In the genomic region with DNA sequence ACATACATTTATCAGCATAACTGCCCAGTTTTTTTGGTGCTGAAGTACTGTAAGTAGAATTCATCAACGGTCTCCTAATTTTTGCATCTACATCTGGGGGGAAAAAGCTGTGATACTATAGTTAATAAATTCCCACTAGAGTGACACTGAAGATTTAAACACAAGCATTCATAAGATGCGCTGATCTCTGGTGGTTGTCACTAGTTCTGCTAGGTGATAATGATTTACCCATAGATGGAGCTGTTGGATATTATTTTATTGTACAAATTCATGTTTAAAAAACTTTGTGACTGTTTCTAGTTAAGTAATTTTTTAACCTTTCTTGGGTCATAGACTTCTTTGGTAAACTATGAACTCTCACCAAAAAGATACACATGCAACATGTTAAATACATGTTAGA, we compare ENCODE assay signal across 12 cellular contexts.
A peak's percentile ranks its signal among the peaks of the same experiment; 100 is the strongest.
DNase-seq lines count a peak whose midpoint lies in the region; ATAC-seq and TF ChIP-seq lines count a peak whose summit lies in the region.
"Had no signal": no experiment of that assay in that cellular context is flagged by ENCODE, and none has a peak within 500 bp of the region (broad histone marks: within the 10 kb centered on the region; RNA-seq: fewer than 3 reads in every experiment).

No MANE protein-coding gene starts in this region.

- 65 to 73% methylated on average over 2 of the region's 2 CpGs for WGBS in heart right ventricle, 2 donors

- TF ChIP-seq POLR2A in uterus (IDR thresholded peaks at IDR 0.05), result no peak

- H3K9me3 ChIP-seq in heart right ventricle (no peaks in the 10 kb centered on the region), uterus (no peaks in the 10 kb centered on the region)

- DNase-seq in heart right ventricle (no peak), Right ventricle myocardium inferior (ENCODE audit: missing footprints) (no peak), SK-MEL-5 (ENCODE audit: low read depth, low spot score) (peak; percentile 7), fibroblast of peridontal ligament (ENCODE audit: extremely low read depth) (peak; percentile 61), uterus (no peak), NCI-H524 (lab: John Stamatoyannopoulos, UW) (no peak), NCI-H510A treated with DMSO at 0.1 percent for 48 hours (lab: John Stamatoyannopoulos, UW) (no peak), GM13976 (ENCODE audit: low spot score) (no peak)
- DNase-seq: activated CD4-positive, alpha-beta T cell treated with anti-CD3 and anti-CD28 coated beads for 1 hour; NCI-H510A had no signal

- in situ Hi-C loops in SK-MEL-5 (cut with HindIII; ENCODE audit: low pct_unique_long_range_greater_than_20kb, low sequenced_read_pairs), result no loop called here
- in situ Hi-C loops in GM13976 (cut with MboI; ENCODE audit: low sequenced_read_pairs, unreplicated experiment), result no loop called here

- TF ChIP-seq CTCF in heart right ventricle (IDR thresholded peaks at IDR 0.05) (peak in 7 of 9 donors; percentile 37 to 67 (median 53)), uterus (IDR thresholded peaks at IDR 0.05) (peak in 3 of 4 experiments; percentile 24 to 43 (median 29)), GM13976 (IDR thresholded peaks at IDR 0.05; ENCODE audit: borderline replicate concordance, control extremely low read depth, extremely low read depth, insufficient read depth, missing control alignments) (no peak)

- H3K27ac ChIP-seq in heart right ventricle, result no peak overlapping the region
- no peak overlapping the region for H3K27ac ChIP-seq in uterus

- intact Hi-C loops in heart right ventricle (cut with DNase I), result loop anchor here in 5 of 10 donors (1.0 to 5.0 kb wide), 4 partner anchors 127 to 131 kb away; no protein-coding TSS in a partner anchor
- intact Hi-C loops in Right ventricle myocardium inferior (cut with DNase I), result loop anchor here (2.0 kb wide), 1 partner anchor 129 kb away; no protein-coding TSS in a partner anchor
- intact Hi-C loops in uterus (cut with DNase I; ENCODE audit: low total_unique reads), result no loop called here

- H3K27me3 ChIP-seq in heart right ventricle (no peaks in the 10 kb centered on the region), uterus (no peaks in the 10 kb centered on the region)

- peaks cover 0 to 46% (median 4%) of the 10 kb centered on the region in 9 donors for H3K36me3 ChIP-seq in heart right ventricle
- H3K36me3 ChIP-seq in uterus, result no peaks in the 10 kb centered on the region

- ATAC-seq in heart right ventricle (peak in 1 of 8 donors; percentile 52), Right ventricle myocardium inferior (no peak)
- ATAC-seq: activated T-helper 17 cell treated with anti-CD3 and anti-CD28 coated beads, Interleukin-2, amount 50 U/mL, for 72 hours; natural killer cell treated with Interleukin-12 subunit alpha and Interleukin-12 subunit beta and Interleukin-15 and Interleukin-18, amount 100 ng/mL, for 72 hours had no signal

- H3K4me1 ChIP-seq in heart right ventricle, result peaks cover 0 to 20% (median 0%) of the 10 kb centered on the region in 9 donors
- H3K4me1 ChIP-seq in uterus, result no peaks in the 10 kb centered on the region

- H3K4me3 ChIP-seq in heart right ventricle (no peak overlapping the region), uterus (no peak overlapping the region)

Comparison
In these comparisons a context has a peak if more than half of its experiments do, and no peak if none do; other contexts are left out.
1. DNase-seq: peak in SK-MEL-5 (single experiment) and fibroblast of peridontal ligament (single experiment); none in heart right ventricle (0 of 2), Right ventricle myocardium inferior (single experiment), uterus (0 of 2), NCI-H524 (0 of 2), NCI-H510A treated with DMSO at 0.1 percent for 48 hours (single experiment) and GM13976 (single experiment).